1 cellular context compared by ENCODE assay signal in genomic region chr6:6812427-6812826, GRCh38.
TF ChIP-seq lines count a peak whose summit lies in the region.

No MANE protein-coding gene starts in this region.

TF ChIP-seq in GM23338, 12 proteins besides CTCF, POLR2A, EP300 and RAD21 (continued from another document):
- TF ChIP-seq, protein P1, sequence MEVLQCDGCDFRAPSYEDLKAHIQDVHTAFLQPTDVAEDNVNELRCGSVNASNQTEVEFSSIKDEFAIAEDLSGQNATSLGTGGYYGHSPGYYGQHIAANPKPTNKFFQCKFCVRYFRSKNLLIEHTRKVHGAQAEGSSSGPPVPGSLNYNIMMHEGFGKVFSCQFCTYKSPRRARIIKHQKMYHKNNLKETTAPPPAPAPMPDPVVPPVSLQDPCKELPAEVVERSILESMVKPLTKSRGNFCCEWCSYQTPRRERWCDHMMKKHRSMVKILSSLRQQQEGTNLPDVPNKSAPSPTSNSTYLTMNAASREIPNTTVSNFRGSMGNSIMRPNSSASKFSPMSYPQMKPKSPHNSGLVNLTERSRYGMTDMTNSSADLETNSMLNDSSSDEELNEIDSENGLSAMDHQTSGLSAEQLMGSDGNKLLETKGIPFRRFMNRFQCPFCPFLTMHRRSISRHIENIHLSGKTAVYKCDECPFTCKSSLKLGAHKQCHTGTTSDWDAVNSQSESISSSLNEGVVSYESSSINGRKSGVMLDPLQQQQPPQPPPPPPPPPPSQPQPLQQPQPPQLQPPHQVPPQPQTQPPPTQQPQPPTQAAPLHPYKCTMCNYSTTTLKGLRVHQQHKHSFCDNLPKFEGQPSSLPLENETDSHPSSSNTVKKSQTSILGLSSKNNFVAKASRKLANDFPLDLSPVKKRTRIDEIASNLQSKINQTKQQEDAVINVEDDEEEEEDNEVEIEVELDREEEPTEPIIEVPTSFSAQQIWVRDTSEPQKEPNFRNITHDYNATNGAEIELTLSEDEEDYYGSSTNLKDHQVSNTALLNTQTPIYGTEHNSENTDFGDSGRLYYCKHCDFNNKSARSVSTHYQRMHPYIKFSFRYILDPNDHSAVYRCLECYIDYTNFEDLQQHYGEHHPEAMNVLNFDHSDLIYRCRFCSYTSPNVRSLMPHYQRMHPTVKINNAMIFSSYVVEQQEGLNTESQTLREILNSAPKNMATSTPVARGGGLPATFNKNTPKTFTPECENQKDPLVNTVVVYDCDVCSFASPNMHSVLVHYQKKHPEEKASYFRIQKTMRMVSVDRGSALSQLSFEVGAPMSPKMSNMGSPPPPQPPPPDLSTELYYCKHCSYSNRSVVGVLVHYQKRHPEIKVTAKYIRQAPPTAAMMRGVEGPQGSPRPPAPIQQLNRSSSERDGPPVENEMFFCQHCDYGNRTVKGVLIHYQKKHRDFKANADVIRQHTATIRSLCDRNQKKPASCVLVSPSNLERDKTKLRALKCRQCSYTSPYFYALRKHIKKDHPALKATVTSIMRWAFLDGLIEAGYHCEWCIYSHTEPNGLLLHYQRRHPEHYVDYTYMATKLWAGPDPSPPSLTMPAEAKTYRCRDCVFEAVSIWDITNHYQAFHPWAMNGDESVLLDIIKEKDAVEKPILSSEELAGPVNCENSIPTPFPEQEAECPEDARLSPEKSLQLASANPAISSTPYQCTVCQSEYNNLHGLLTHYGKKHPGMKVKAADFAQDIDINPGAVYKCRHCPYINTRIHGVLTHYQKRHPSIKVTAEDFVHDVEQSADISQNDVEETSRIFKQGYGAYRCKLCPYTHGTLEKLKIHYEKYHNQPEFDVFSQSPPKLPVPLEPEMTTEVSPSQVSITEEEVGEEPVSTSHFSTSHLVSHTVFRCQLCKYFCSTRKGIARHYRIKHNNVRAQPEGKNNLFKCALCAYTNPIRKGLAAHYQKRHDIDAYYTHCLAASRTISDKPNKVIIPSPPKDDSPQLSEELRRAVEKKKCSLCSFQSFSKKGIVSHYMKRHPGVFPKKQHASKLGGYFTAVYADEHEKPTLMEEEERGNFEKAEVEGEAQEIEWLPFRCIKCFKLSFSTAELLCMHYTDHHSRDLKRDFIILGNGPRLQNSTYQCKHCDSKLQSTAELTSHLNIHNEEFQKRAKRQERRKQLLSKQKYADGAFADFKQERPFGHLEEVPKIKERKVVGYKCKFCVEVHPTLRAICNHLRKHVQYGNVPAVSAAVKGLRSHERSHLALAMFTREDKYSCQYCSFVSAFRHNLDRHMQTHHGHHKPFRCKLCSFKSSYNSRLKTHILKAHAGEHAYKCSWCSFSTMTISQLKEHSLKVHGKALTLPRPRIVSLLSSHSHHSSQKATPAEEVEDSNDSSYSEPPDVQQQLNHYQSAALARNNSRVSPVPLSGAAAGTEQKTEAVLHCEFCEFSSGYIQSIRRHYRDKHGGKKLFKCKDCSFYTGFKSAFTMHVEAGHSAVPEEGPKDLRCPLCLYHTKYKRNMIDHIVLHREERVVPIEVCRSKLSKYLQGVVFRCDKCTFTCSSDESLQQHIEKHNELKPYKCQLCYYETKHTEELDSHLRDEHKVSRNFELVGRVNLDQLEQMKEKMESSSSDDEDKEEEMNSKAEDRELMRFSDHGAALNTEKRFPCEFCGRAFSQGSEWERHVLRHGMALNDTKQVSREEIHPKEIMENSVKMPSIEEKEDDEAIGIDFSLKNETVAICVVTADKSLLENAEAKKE (CRISPR knock-in tag; IDR thresholded peaks at IDR 0.05): no peak
- TF ChIP-seq NANOG (IDR thresholded peaks at IDR 0.05; ENCODE audit: borderline replicate concordance) (no peak), CREB1 (CRISPR knock-in tag; IDR thresholded peaks at IDR 0.05; ENCODE audit: low read depth) (no peak), ZNF114 (CRISPR knock-in tag; IDR thresholded peaks at IDR 0.05) (no peak)
- TF ChIP-seq, protein P2, sequence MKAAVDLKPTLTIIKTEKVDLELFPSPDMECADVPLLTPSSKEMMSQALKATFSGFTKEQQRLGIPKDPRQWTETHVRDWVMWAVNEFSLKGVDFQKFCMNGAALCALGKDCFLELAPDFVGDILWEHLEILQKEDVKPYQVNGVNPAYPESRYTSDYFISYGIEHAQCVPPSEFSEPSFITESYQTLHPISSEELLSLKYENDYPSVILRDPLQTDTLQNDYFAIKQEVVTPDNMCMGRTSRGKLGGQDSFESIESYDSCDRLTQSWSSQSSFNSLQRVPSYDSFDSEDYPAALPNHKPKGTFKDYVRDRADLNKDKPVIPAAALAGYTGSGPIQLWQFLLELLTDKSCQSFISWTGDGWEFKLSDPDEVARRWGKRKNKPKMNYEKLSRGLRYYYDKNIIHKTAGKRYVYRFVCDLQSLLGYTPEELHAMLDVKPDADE (IDR thresholded peaks at IDR 0.05): no peak
- TF ChIP-seq, protein P3, sequence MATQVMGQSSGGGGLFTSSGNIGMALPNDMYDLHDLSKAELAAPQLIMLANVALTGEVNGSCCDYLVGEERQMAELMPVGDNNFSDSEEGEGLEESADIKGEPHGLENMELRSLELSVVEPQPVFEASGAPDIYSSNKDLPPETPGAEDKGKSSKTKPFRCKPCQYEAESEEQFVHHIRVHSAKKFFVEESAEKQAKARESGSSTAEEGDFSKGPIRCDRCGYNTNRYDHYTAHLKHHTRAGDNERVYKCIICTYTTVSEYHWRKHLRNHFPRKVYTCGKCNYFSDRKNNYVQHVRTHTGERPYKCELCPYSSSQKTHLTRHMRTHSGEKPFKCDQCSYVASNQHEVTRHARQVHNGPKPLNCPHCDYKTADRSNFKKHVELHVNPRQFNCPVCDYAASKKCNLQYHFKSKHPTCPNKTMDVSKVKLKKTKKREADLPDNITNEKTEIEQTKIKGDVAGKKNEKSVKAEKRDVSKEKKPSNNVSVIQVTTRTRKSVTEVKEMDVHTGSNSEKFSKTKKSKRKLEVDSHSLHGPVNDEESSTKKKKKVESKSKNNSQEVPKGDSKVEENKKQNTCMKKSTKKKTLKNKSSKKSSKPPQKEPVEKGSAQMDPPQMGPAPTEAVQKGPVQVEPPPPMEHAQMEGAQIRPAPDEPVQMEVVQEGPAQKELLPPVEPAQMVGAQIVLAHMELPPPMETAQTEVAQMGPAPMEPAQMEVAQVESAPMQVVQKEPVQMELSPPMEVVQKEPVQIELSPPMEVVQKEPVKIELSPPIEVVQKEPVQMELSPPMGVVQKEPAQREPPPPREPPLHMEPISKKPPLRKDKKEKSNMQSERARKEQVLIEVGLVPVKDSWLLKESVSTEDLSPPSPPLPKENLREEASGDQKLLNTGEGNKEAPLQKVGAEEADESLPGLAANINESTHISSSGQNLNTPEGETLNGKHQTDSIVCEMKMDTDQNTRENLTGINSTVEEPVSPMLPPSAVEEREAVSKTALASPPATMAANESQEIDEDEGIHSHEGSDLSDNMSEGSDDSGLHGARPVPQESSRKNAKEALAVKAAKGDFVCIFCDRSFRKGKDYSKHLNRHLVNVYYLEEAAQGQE (IDR thresholded peaks at IDR 0.05; ENCODE audit: unreplicated experiment): no peak
TF ChIP-seq in GM23338: peak in this region for 0.
